In genomic region chr12:49942921-49943662, GRCh38 we compare ENCODE assay signal across 18 cellular contexts. TPM values are rescaled to one million over a fixed set of nuclear protein-coding genes. Genes with fewer than 3 reads are reported as not detected.
DNase-seq lines count a peak whose midpoint lies in the region; ATAC-seq, FAIRE-seq and TF ChIP-seq lines count a peak whose summit lies in the region.
"Had no signal": no experiment of that assay in that cellular context is flagged by ENCODE, and none has a peak within 500 bp of the region (broad histone marks: within the 10 kb centered on the region; RNA-seq: fewer than 3 reads in every experiment).

No MANE protein-coding gene starts in this region.

- TF ChIP-seq CTCF in MCF 10A (IDR thresholded peaks at IDR 0.05; ENCODE audit: unreplicated experiment) (no peak), mammary epithelial cell (conservative IDR thresholded peaks at IDR 0.05 in 1 of 2, IDR thresholded peaks at IDR 0.05 in 1 of 2; ENCODE audit: extremely low read depth in 1 of 2, insufficient read depth in 1 of 2, low read depth in 1 of 2, low read length in 2 of 2) (no peak)

- H2BK12ac ChIP-seq in mesenchymal stem cell (ENCODE audit: low read length in 2 of 2), result no peak overlapping the region

- no peak overlapping the region for H2BK120ac ChIP-seq in mesenchymal stem cell (ENCODE audit: low read depth, low read length)

- H3K4me3 ChIP-seq in mammary epithelial cell (replicated peaks in 1 of 3; ENCODE audit: insufficient read depth in 1 of 3, low read depth in 2 of 3, low read length in 3 of 3), result no peak overlapping the region
- no peak overlapping the region for H3K4me3 ChIP-seq in mesenchymal stem cell (ENCODE audit: insufficient read depth in 1 of 2, low read depth in 1 of 2, low read length in 2 of 2)

- no peak overlapping the region for H3K4me3 Mint-ChIP-seq in MCF 10A (ENCODE audit: unreplicated experiment)

- H3K23ac ChIP-seq in mesenchymal stem cell (ENCODE audit: low read length in 2 of 2), result no peak overlapping the region

- no peaks in the 10 kb centered on the region for H4K20me1 ChIP-seq in mammary epithelial cell (ENCODE audit: insufficient read depth, low read length)

- no peak overlapping the region for H3K4ac ChIP-seq in mesenchymal stem cell (ENCODE audit: low read depth in 1 of 2, low read length in 2 of 2)

- H3K9me3 Mint-ChIP-seq in MCF 10A (ENCODE audit: unreplicated experiment), result no peaks in the 10 kb centered on the region

- POLR2A ChIA-PET in MCF 10A (lab: Yijun Ruan, JAX), result interaction anchor here (0.6 kb wide), 2 partner anchors 189 to 566 kb away, joined by 3 read pairs; no protein-coding TSS in a partner anchor

- H3K79me2 ChIP-seq in mammary epithelial cell (ENCODE audit: insufficient read depth, low read length), result no peaks in the 10 kb centered on the region

- H3K9me3 ChIP-seq in mammary epithelial cell (replicated peaks; ENCODE audit: insufficient read depth, low read length), result no peaks in the 10 kb centered on the region
- no peaks in the 10 kb centered on the region for H3K9me3 ChIP-seq in mesenchymal stem cell (ENCODE audit: control insufficient read depth, low read length)

- H3K27me3 Mint-ChIP-seq in MCF 10A (ENCODE audit: insufficient read depth, unreplicated experiment), result no peaks in the 10 kb centered on the region

- no peak overlapping the region for H2AK5ac ChIP-seq in mesenchymal stem cell (ENCODE audit: low read length, severe bottlenecking)

- H2AFZ ChIP-seq in mammary epithelial cell (ENCODE audit: low read depth, low read length), result no peak overlapping the region
- no peak overlapping the region for H2AFZ ChIP-seq in mesenchymal stem cell (ENCODE audit: low read depth, low read length)

- no peak for FAIRE-seq in HTR-8/SVneo (lab: Jason Lieb, UNC)
- FAIRE-seq: G401.6 had no signal

- H3K36me3 ChIP-seq in mammary epithelial cell (ENCODE audit: insufficient read depth, low read length), result no peaks in the 10 kb centered on the region
- no peaks in the 10 kb centered on the region for H3K36me3 ChIP-seq in mesenchymal stem cell (ENCODE audit: control insufficient read depth in 1 of 2, insufficient read depth in 2 of 2, low read depth in 1 of 2, low read length in 2 of 2)

- BruUV-seq in MCF 10A (replicated peaks; lab: Mats Ljungman, UMichigan) (no TSS peak), mammary epithelial cell (replicated peaks; lab: Mats Ljungman, UMichigan) (no TSS peak)

- no peak overlapping the region for H3K9ac ChIP-seq in mammary epithelial cell (ENCODE audit: insufficient read depth, low read length)
- no peak overlapping the region for H3K9ac ChIP-seq in mesenchymal stem cell (ENCODE audit: low read length)

- intact Hi-C loops in MCF 10A (cut with micrococcal nuclease), result no loop called here
- intact Hi-C loops in mammary epithelial cell (cut with micrococcal nuclease), result no loop called here

- H3K27me3 ChIP-seq in mammary epithelial cell (ENCODE audit: insufficient read depth, low read length) (no peaks in the 10 kb centered on the region), mesenchymal stem cell (ENCODE audit: control insufficient read depth in 1 of 2, insufficient read depth in 1 of 2, low read length in 2 of 2) (no peaks in the 10 kb centered on the region)

- peak overlapping the region; percentile 46 for H3K27ac Mint-ChIP-seq in MCF 10A (ENCODE audit: low read depth, unreplicated experiment)

- no peak overlapping the region for H3K27ac ChIP-seq in mammary epithelial cell (ENCODE audit: insufficient read depth, low read depth, low read length)
- no peak overlapping the region for H3K27ac ChIP-seq in mesenchymal stem cell (ENCODE audit: low read length, poor library complexity, severe bottlenecking)

- H3K79me1 ChIP-seq in mesenchymal stem cell (replicated peaks; ENCODE audit: low read length, poor library complexity, severe bottlenecking), result no peaks in the 10 kb centered on the region

- in situ Hi-C loops in mammary epithelial cell (cut with MboI; ENCODE audit: low sequenced_read_pairs in 2 of 2), result no loop called here

- H4K91ac ChIP-seq in mesenchymal stem cell (ENCODE audit: low read length), result peak overlapping the region; percentile 47

- H2BK15ac ChIP-seq in mesenchymal stem cell (ENCODE audit: low read depth, poor library complexity, severe bottlenecking), result no peak overlapping the region

- no peak overlapping the region for H3K18ac ChIP-seq in mesenchymal stem cell (ENCODE audit: low read depth in 1 of 2, low read length in 2 of 2)

- 84% methylated on average over 12 of the region's 14 CpGs for WGBS in mammary epithelial cell (ENCODE audit: low coverage, missing lambda C conversion rate)
- WGBS in mesenchymal stem cell, result 79% methylated on average over 14 of the region's 14 CpGs

- CTCF ChIA-PET in MCF 10A (lab: Yijun Ruan, JAX) (interaction anchor here (0.7 to 1.7 kb wide), 6 partner anchors 15 to 112 kb away, joined by 3 to 6 read pairs (median 4); no protein-coding TSS in a partner anchor), mammary epithelial cell (lab: Charles Lee; ENCODE audit: low non-redundant PET) (interaction anchor here (0.6 kb wide), 1 partner anchor 57 kb away, joined by 4 read pairs; no protein-coding TSS in a partner anchor)

- H4K8ac ChIP-seq in mesenchymal stem cell (ENCODE audit: low read length), result no peak overlapping the region

- peaks cover 19% of the 10 kb centered on the region for H3K4me1 Mint-ChIP-seq in MCF 10A (ENCODE audit: insufficient read depth, unreplicated experiment)

- H3K14ac ChIP-seq in mesenchymal stem cell (ENCODE audit: low read length in 2 of 2), result no peak overlapping the region

- H3K4me2 ChIP-seq in mammary epithelial cell (ENCODE audit: insufficient read depth, low read depth, low read length) (no peak overlapping the region), mesenchymal stem cell (ENCODE audit: low read length, poor library complexity, severe bottlenecking) (no peak overlapping the region)

- H2BK5ac ChIP-seq in mesenchymal stem cell (ENCODE audit: low read depth, low read length, poor library complexity, severe bottlenecking), result no peak overlapping the region

- DNase-seq in MCF 10A (ENCODE audit: unreplicated experiment) (no peak), mammary epithelial cell (no peak), mesenchymal stem cell (no peak), HTR-8/SVneo (ENCODE audit: insufficient read length, low spot score) (no peak), NCI-H1930 (lab: John Stamatoyannopoulos, UW) (no peak)
- DNase-seq in activated effector memory CD4-positive, alpha-beta T cell treated with Interleukin-2 at 50 U/mL for 16 hours, result peak; percentile 46
- DNase-seq: COR-L47, hippocampal formation, left cardiac atrium, NCI-H2107, NCI-H82 had no signal

- H3K4me1 ChIP-seq in mammary epithelial cell (ENCODE audit: insufficient read depth, low read length) (peaks cover 12% of the 10 kb centered on the region), mesenchymal stem cell (ENCODE audit: control insufficient read depth, insufficient read depth, low read depth, low read length) (peaks cover 2% of the 10 kb centered on the region)

- H3K36me3 Mint-ChIP-seq in MCF 10A (ENCODE audit: insufficient read depth, unreplicated experiment), result peaks cover 6% of the 10 kb centered on the region

- ATAC-seq in HG03469 (IDR thresholded peaks at IDR 0.05; ENCODE audit: unreplicated experiment), result no peak
- no peak for ATAC-seq in HG03439 (IDR thresholded peaks at IDR 0.05; ENCODE audit: unreplicated experiment)
- ATAC-seq: left cardiac atrium had no signal

- dilution Hi-C loops in mammary epithelial cell (cut with HindIII; ENCODE audit: low sequenced_read_pairs), result no loop called here

RNA-seq across cellular contexts. Expression of gene AQP2, which starts 7.4 kb away (rescaled TPM):
- not detected in 2 replicates for total RNA-seq in MCF 10A (2022)
- total RNA-seq in mammary epithelial cell, result not detected
- not detected for polyA plus RNA-seq in mammary epithelial cell
- polyA minus RNA-seq in mammary epithelial cell, result not detected
- not detected for polyA plus RNA-seq in mesenchymal stem cell (2013, experiment 1 of 2)
- polyA plus RNA-seq in mesenchymal stem cell (2013, experiment 2 of 2), result not detected
- total RNA-seq: dermis microvascular lymphatic vessel endothelial cell, fibroblast of lung, HT1080, temporal lobe had no signal
- polyA plus RNA-seq: fibroblast of lung had no signal

RNA-seq across cellular contexts. Expression of gene AQP5, which starts 18.6 kb away (rescaled TPM):
- total RNA-seq in MCF 10A (2022), result not detected in 2 replicates
- under 1 TPM in 1 of 2 donors, not detected in 1; 0.50 TPM for total RNA-seq in mammary epithelial cell
- not detected for polyA plus RNA-seq in mammary epithelial cell
- polyA minus RNA-seq in mammary epithelial cell, result not detected
- 0.03 TPM for polyA plus RNA-seq in mesenchymal stem cell (2013, experiment 1 of 2)
- polyA plus RNA-seq in mesenchymal stem cell (2013, experiment 2 of 2), result not detected
- total RNA-seq: fibroblast of lung, HT1080 had no signal
- polyA plus RNA-seq: fibroblast of lung had no signal

RNA-seq across cellular contexts. Expression of gene AQP6, which starts 29.7 kb away (rescaled TPM):
- total RNA-seq in MCF 10A (2022), result not detected in 2 replicates
- total RNA-seq in mammary epithelial cell, result under 1 TPM in 1 of 2 donors, not detected in 1; 0.14 TPM
- 0.09 TPM for polyA plus RNA-seq in mammary epithelial cell
- not detected for polyA minus RNA-seq in mammary epithelial cell
- polyA plus RNA-seq in mesenchymal stem cell (2013, experiment 1 of 2), result not detected
- not detected for polyA plus RNA-seq in mesenchymal stem cell (2013, experiment 2 of 2)
- total RNA-seq: dermis microvascular lymphatic vessel endothelial cell, HT1080 had no signal
- polyA plus RNA-seq: fibroblast of lung had no signal

RNA-seq across cellular contexts. Expression of gene FAIM2, which starts 39.4 kb away (rescaled TPM):
- total RNA-seq in MCF 10A (2022) (not detected in 2 replicates), mammary epithelial cell (not detected)
- polyA plus RNA-seq in mammary epithelial cell, result not detected
- not detected for polyA minus RNA-seq in mammary epithelial cell
- 0.30 TPM for polyA plus RNA-seq in mesenchymal stem cell (2013, experiment 1 of 2)
- polyA plus RNA-seq in mesenchymal stem cell (2013, experiment 2 of 2), result 0.27 TPM
- total RNA-seq: dermis microvascular lymphatic vessel endothelial cell, HT1080 had no signal
